Comparison of ENCODE assay signal across 35 cellular contexts in the genomic region with DNA sequence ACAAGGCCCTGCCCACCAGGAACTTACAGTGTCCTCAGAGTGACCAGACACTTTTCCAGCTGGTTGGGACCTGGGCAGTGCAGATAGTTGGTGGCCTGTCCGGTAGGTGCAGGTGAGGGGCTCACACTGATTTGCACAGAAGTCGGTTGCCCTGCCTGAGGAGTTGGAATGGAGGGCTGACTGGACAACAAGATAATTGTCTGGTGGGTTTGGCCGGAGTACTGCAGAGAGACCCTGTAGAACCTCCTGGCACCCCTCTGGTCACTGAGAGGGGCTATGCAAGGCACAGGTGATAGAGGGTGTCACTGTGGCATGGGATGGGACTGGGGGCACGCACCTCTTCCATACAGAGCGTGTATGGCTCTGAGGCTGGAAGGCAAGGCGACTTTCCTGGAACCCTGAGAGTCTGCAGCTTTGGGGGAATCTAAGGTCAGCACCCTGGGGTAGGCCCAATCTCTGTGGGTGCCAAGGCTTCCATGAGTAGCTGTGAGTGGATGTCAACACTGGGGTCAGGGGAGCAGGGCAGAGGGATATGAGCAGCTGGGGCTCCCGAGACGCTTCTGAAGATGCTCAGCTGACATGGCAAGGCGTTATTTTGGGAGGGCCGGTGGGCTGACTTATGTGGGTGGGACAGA. TPM values are rescaled to one million over a fixed set of nuclear protein-coding genes. Genes with fewer than 3 reads are reported as not detected.
"Had no signal": no experiment of that assay in that cellular context is flagged by ENCODE, and none has a peak within 500 bp of the region (broad histone marks: within the 10 kb centered on the region; RNA-seq: fewer than 3 reads in every experiment).

No MANE protein-coding gene starts in this region.

- H3K4me1 ChIP-seq: ascending aorta, right lobe of liver, tibial nerve had no signal

- H3K27ac ChIP-seq: ascending aorta, cardiac muscle cell, gastroesophageal sphincter, hepatocyte, right lobe of liver, tibial nerve had no signal

- H3K4me3 ChIP-seq: ascending aorta, cardiac muscle cell, gastroesophageal sphincter, hepatocyte, right lobe of liver, tibial nerve had no signal

- H2AFZ ChIP-seq: hepatocyte had no signal

- H3K36me3 Mint-ChIP-seq: activated CD4-positive, alpha-beta memory T cell treated with anti-CD3 and anti-CD28 coated beads for 36 hours; activated naive CD4-positive, alpha-beta T cell treated with anti-CD3 and anti-CD28 coated beads, Interleukin-2, amount 10 ng/mL, durations not matched to agents 7 days and 5 days; activated naive CD8-positive, alpha-beta T cell treated with anti-CD3 and anti-CD28 coated beads, Interleukin-2, amount 10 ng/mL, durations not matched to agents 7 days and 5 days; brain; naive thymus-derived CD8-positive, alpha-beta T cell had no signal

- H3K36me3 ChIP-seq: ascending aorta, cardiac muscle cell, gastroesophageal sphincter, right lobe of liver, tibial nerve had no signal

- H3K79me2 ChIP-seq: hepatocyte had no signal

- H3K9me3 ChIP-seq: ascending aorta, gastroesophageal sphincter, right lobe of liver had no signal

- H3K4me1 Mint-ChIP-seq: activated CD4-positive, alpha-beta T cell treated with anti-CD3 and anti-CD28 coated beads, Interleukin-2, amount 10 ng/mL, durations not matched to agents 24 days and 14 days; activated naive CD4-positive, alpha-beta T cell treated with anti-CD3 and anti-CD28 coated beads, Interleukin-2, amount 10 ng/mL, durations not matched to agents 7 days and 5 days; activated naive CD8-positive, alpha-beta T cell treated with anti-CD3 and anti-CD28 coated beads, Interleukin-2, amount 10 ng/mL, durations not matched to agents 7 days and 5 days had no signal

- H3K4me3 Mint-ChIP-seq: activated CD4-positive, alpha-beta memory T cell treated with anti-CD3 and anti-CD28 coated beads for 36 hours; activated CD4-positive, alpha-beta T cell treated with anti-CD3 and anti-CD28 coated beads, Interleukin-2, amount 10 ng/mL, durations not matched to agents 24 days and 14 days; activated naive CD4-positive, alpha-beta T cell treated with anti-CD3 and anti-CD28 coated beads, Interleukin-2, amount 10 ng/mL, durations not matched to agents 7 days and 5 days; activated naive CD8-positive, alpha-beta T cell treated with anti-CD3 and anti-CD28 coated beads, Interleukin-2, amount 10 ng/mL, durations not matched to agents 7 days and 5 days; activated T-cell treated with anti-CD3 and anti-CD28 coated beads, Interleukin-2, amount 50 U/mL, for 24 hours; brain; effector memory CD8-positive, alpha-beta T cell; naive thymus-derived CD8-positive, alpha-beta T cell; neural crest cell had no signal

- DNase-seq: activated CD4-positive, alpha-beta memory T cell treated with anti-CD3 and anti-CD28 coated beads for 36 hours; activated CD4-positive, alpha-beta T cell treated with anti-CD3 and anti-CD28 coated beads, Interleukin-2, amount 10 ng/mL, durations not matched to agents 24 days and 14 days; activated CD4-positive, CD25-positive, alpha-beta regulatory T cell treated with anti-CD3 and anti-CD28 coated beads, Interleukin-2, amount 50 U/mL, for 72 hours; activated CD8-positive, alpha-beta memory T cell treated with anti-CD3 and anti-CD28 coated beads, Interleukin-2, amount 50 U/mL, for 48 hours; activated gamma-delta T cell; activated naive CD4-positive, alpha-beta T cell treated with anti-CD3 and anti-CD28 coated beads, Interleukin-2, amount 10 ng/mL, durations not matched to agents 7 days and 5 days; activated naive CD8-positive, alpha-beta T cell treated with anti-CD3 and anti-CD28 coated beads, Interleukin-2, amount 10 ng/mL, durations not matched to agents 7 days and 5 days; activated T-cell treated with anti-CD3 and anti-CD28 coated beads, Interleukin-2, amount 50 U/mL, for 24 hours; cortex of kidney; effector memory CD8-positive, alpha-beta T cell; erythroblast; left cardiac atrium; occipital lobe; posterior cingulate gyrus; small intestine; stimulated activated CD4-positive, alpha-beta T cell treated with anti-CD3 and anti-CD28 coated beads, Interleukin-4, amount 100 ng/mL, for 4 hours; stimulated activated CD8-positive, alpha-beta memory T cell treated with anti-CD3 and anti-CD28 coated beads, Interleukin-4, amount 100 ng/mL, for 48 hours; stimulated activated naive CD4-positive, alpha-beta T cell; T-helper 2 cell had no signal

- H3K27me3 ChIP-seq: ascending aorta, cardiac muscle cell, gastroesophageal sphincter, hepatocyte, right lobe of liver, tibial nerve had no signal

- H3K4me2 ChIP-seq: hepatocyte had no signal

- ATAC-seq: effector memory CD8-positive, alpha-beta T cell; gastroesophageal sphincter; left cardiac atrium; naive thymus-derived CD8-positive, alpha-beta T cell had no signal

- H3K9me3 Mint-ChIP-seq: activated CD4-positive, alpha-beta T cell treated with anti-CD3 and anti-CD28 coated beads, Interleukin-2, amount 10 ng/mL, durations not matched to agents 24 days and 14 days; activated naive CD4-positive, alpha-beta T cell treated with anti-CD3 and anti-CD28 coated beads, Interleukin-2, amount 10 ng/mL, durations not matched to agents 7 days and 5 days; activated T-cell treated with anti-CD3 and anti-CD28 coated beads, Interleukin-2, amount 50 U/mL, for 24 hours; effector memory CD8-positive, alpha-beta T cell had no signal

- H3K27ac Mint-ChIP-seq: activated CD4-positive, alpha-beta memory T cell treated with anti-CD3 and anti-CD28 coated beads for 36 hours; activated CD4-positive, alpha-beta T cell treated with anti-CD3 and anti-CD28 coated beads, Interleukin-2, amount 10 ng/mL, durations not matched to agents 24 days and 14 days; activated naive CD4-positive, alpha-beta T cell treated with anti-CD3 and anti-CD28 coated beads, Interleukin-2, amount 10 ng/mL, durations not matched to agents 7 days and 5 days; activated naive CD8-positive, alpha-beta T cell treated with anti-CD3 and anti-CD28 coated beads, Interleukin-2, amount 10 ng/mL, durations not matched to agents 7 days and 5 days; activated T-cell treated with anti-CD3 and anti-CD28 coated beads, Interleukin-2, amount 50 U/mL, for 24 hours; brain; effector memory CD8-positive, alpha-beta T cell; naive thymus-derived CD8-positive, alpha-beta T cell had no signal

RNA-seq across cellular contexts. Expression of a gene that starts 7.6 kb away (rescaled TPM):
- total RNA-seq: activated CD4-positive, alpha-beta T cell treated with anti-CD3 and anti-CD28 coated beads, Interleukin-2, amount 10 ng/mL, durations not matched to agents 24 days and 14 days; activated naive CD8-positive, alpha-beta T cell treated with anti-CD3 and anti-CD28 coated beads, Interleukin-2, amount 10 ng/mL, durations not matched to agents 7 days and 5 days; ascending aorta; cardiac muscle cell; cerebellum; fibroblast of lung; fibroblast of villous mesenchyme; gastroesophageal sphincter; hepatocyte; left cardiac atrium; lower leg skin; naive thymus-derived CD8-positive, alpha-beta T cell; neural crest cell; occipital lobe; temporal lobe; tibial nerve; urinary bladder had no signal
- polyA plus RNA-seq: cardiac muscle cell; fibroblast of lung; hepatocyte; keratinocyte; naive thymus-derived CD8-positive, alpha-beta T cell; urinary bladder had no signal

RNA-seq across cellular contexts. Expression of a gene that starts 12.2 kb away (rescaled TPM):
- total RNA-seq: activated CD4-positive, alpha-beta memory T cell treated with anti-CD3 and anti-CD28 coated beads for 36 hours; activated CD4-positive, alpha-beta T cell treated with anti-CD3 and anti-CD28 coated beads, Interleukin-2, amount 10 ng/mL, durations not matched to agents 24 days and 14 days; activated naive CD8-positive, alpha-beta T cell treated with anti-CD3 and anti-CD28 coated beads, Interleukin-2, amount 10 ng/mL, durations not matched to agents 7 days and 5 days; ascending aorta; cardiac muscle cell; cerebellum; fibroblast of lung; fibroblast of villous mesenchyme; gastroesophageal sphincter; hepatocyte; left cardiac atrium; naive thymus-derived CD8-positive, alpha-beta T cell; neural crest cell; occipital lobe; right lobe of liver; temporal lobe; tibial nerve had no signal
- polyA plus RNA-seq: cardiac muscle cell; fibroblast of lung; hepatocyte; naive thymus-derived CD8-positive, alpha-beta T cell had no signal

RNA-seq across cellular contexts. Expression of a gene that starts 56.9 kb away (rescaled TPM):
- total RNA-seq: activated CD4-positive, alpha-beta memory T cell treated with anti-CD3 and anti-CD28 coated beads for 36 hours; activated CD4-positive, alpha-beta T cell treated with anti-CD3 and anti-CD28 coated beads, Interleukin-2, amount 10 ng/mL, durations not matched to agents 24 days and 14 days; activated naive CD8-positive, alpha-beta T cell treated with anti-CD3 and anti-CD28 coated beads, Interleukin-2, amount 10 ng/mL, durations not matched to agents 7 days and 5 days; cardiac muscle cell; cerebellum; fibroblast of villous mesenchyme; naive thymus-derived CD8-positive, alpha-beta T cell; neural crest cell had no signal
- polyA plus RNA-seq: cardiac muscle cell; naive thymus-derived CD8-positive, alpha-beta T cell had no signal

RNA-seq across cellular contexts. Expression of a gene that starts 59.0 kb away (rescaled TPM):
- total RNA-seq: ascending aorta; fibroblast of villous mesenchyme; naive thymus-derived CD8-positive, alpha-beta T cell had no signal
- polyA plus RNA-seq: fibroblast of lung had no signal

RNA-seq across cellular contexts. Expression of a gene that starts 59.4 kb away (rescaled TPM):
- total RNA-seq: activated naive CD8-positive, alpha-beta T cell treated with anti-CD3 and anti-CD28 coated beads, Interleukin-2, amount 10 ng/mL, durations not matched to agents 7 days and 5 days; ascending aorta; cardiac muscle cell; cerebellum; fibroblast of lung; fibroblast of villous mesenchyme; hepatocyte; left cardiac atrium; naive thymus-derived CD8-positive, alpha-beta T cell; neural crest cell; occipital lobe; right lobe of liver; temporal lobe; tibial nerve; urinary bladder had no signal
- polyA plus RNA-seq: cardiac muscle cell; fibroblast of lung; hepatocyte; keratinocyte; naive thymus-derived CD8-positive, alpha-beta T cell; urinary bladder had no signal
